Comparison of ENCODE assay signal across 29 cellular contexts in genomic region chr15:48426047-48426446, GRCh38.
"Had no signal": no experiment of that assay in that cellular context is flagged by ENCODE, and none has a peak within 500 bp of the region (broad histone marks: within the 10 kb centered on the region; RNA-seq: fewer than 3 reads in every experiment).

No MANE protein-coding gene starts in this region.

- ATAC-seq: activated naive CD4-positive, alpha-beta T cell treated with anti-CD3 and anti-CD28 coated beads, Interleukin-2, amount 50 U/mL, for 72 hours; activated T-cell treated with anti-CD3 and anti-CD28 coated beads, Interleukin-2, amount 50 U/mL, for 72 hours; esophagus mucosa; heart right ventricle; left lobe of liver; lower lobe of right lung; mucosa of descending colon; natural killer cell treated with Interleukin-12 subunit alpha and Interleukin-12 subunit beta and Interleukin-15 and Interleukin-18, amount 100 ng/mL, for 72 hours; right lobe of liver; upper lobe of right lung had no signal

- H3K27me3 Mint-ChIP-seq: dendritic cell treated with granulocyte-macrophage colony-stimulating factor and Interleukin-4, amounts not matched to agents 40 ng/mL and 50 ng/mL, for 4 days; natural killer cell treated with Interleukin-12 subunit alpha and Interleukin-12 subunit beta and Interleukin-15 and Interleukin-18, amount 100 ng/mL, for 72 hours; progenitor cell of endocrine pancreas; stimulated activated naive CD8-positive, alpha-beta T cell treated with anti-CD3 and anti-CD28 coated beads, Interleukin-15, Interleukin-2, amounts not matched to agents 100 ng/mL and 50 ng/mL, for 24 hours had no signal

- DNase-seq: activated CD4-positive, alpha-beta T cell treated with anti-CD3 and anti-CD28 coated beads for 4 hours; activated CD4-positive, alpha-beta T cell treated with anti-CD3 and anti-CD28 coated beads, Interleukin-2, amount 50 U/mL, for 4 hours; activated naive CD4-positive, alpha-beta T cell; activated T-cell treated with anti-CD3 and anti-CD28 coated beads for 4 hours; activated T-cell treated with anti-CD3 and anti-CD28 coated beads, Interleukin-2, amount 50 U/mL, for 72 hours; central memory CD4-positive, alpha-beta T cell; endodermal cell; foreskin melanocyte; heart right ventricle; kidney glomerular epithelial cell; lower lobe of right lung; mesendoderm; mucosa of descending colon; ovary; right lobe of liver; stimulated activated CD4-positive, alpha-beta T cell treated with anti-CD3 and anti-CD28 coated beads, Interleukin-12 subunit alpha, Interleukin-12 subunit beta, amount 100 ng/mL, for 4 hours; stimulated activated CD4-positive, alpha-beta T cell treated with anti-CD3 and anti-CD28 coated beads, Interleukin-4, amount 100 ng/mL, for 1 hour; thyroid gland; upper lobe of right lung had no signal

- H3K27ac ChIP-seq: breast epithelium, heart right ventricle, lower lobe of right lung, ovary, right lobe of liver, thyroid gland, upper lobe of right lung, VCaP had no signal

- H3K4me3 Mint-ChIP-seq: activated T-cell treated with anti-CD3 and anti-CD28 coated beads, Interleukin-2, amount 50 U/mL, for 72 hours; dendritic cell treated with granulocyte-macrophage colony-stimulating factor and Interleukin-4, amounts not matched to agents 40 ng/mL and 50 ng/mL, for 4 days; endodermal cell; natural killer cell treated with Interleukin-12 subunit alpha and Interleukin-12 subunit beta and Interleukin-15 and Interleukin-18, amount 100 ng/mL, for 72 hours; stimulated activated naive CD8-positive, alpha-beta T cell treated with anti-CD3 and anti-CD28 coated beads, Interleukin-15, Interleukin-2, amounts not matched to agents 100 ng/mL and 50 ng/mL, for 24 hours had no signal

- H3K4me1 ChIP-seq: breast epithelium, heart right ventricle, lower lobe of right lung, right lobe of liver, thyroid gland had no signal

- H3K36me3 Mint-ChIP-seq: activated naive CD4-positive, alpha-beta T cell treated with anti-CD3 and anti-CD28 coated beads, Interleukin-2, amount 50 U/mL, for 72 hours; natural killer cell treated with Interleukin-12 subunit alpha and Interleukin-12 subunit beta and Interleukin-15 and Interleukin-18, amount 100 ng/mL, for 72 hours had no signal

- H3K27ac Mint-ChIP-seq: activated naive CD4-positive, alpha-beta T cell treated with anti-CD3 and anti-CD28 coated beads, Interleukin-2, amount 50 U/mL, for 72 hours; activated T-cell treated with anti-CD3 and anti-CD28 coated beads, Interleukin-2, amount 50 U/mL, for 72 hours; dendritic cell treated with granulocyte-macrophage colony-stimulating factor and Interleukin-4, amounts not matched to agents 40 ng/mL and 50 ng/mL, for 4 days; endodermal cell; natural killer cell treated with Interleukin-12 subunit alpha and Interleukin-12 subunit beta and Interleukin-15 and Interleukin-18, amount 100 ng/mL, for 72 hours; progenitor cell of endocrine pancreas; stimulated activated naive CD8-positive, alpha-beta T cell treated with anti-CD3 and anti-CD28 coated beads, Interleukin-15, Interleukin-2, amounts not matched to agents 100 ng/mL and 50 ng/mL, for 24 hours had no signal

- H3K27me3 ChIP-seq: breast epithelium, heart right ventricle, ovary, right lobe of liver, thyroid gland, upper lobe of right lung had no signal

- H3K4me3 ChIP-seq: breast epithelium, heart right ventricle, lower lobe of right lung, mucosa of descending colon, ovary, right lobe of liver, skin epidermis, thyroid gland, upper lobe of right lung had no signal

- H3K9me3 Mint-ChIP-seq: activated naive CD4-positive, alpha-beta T cell treated with anti-CD3 and anti-CD28 coated beads, Interleukin-2, amount 50 U/mL, for 72 hours; activated T-cell treated with anti-CD3 and anti-CD28 coated beads, Interleukin-2, amount 50 U/mL, for 72 hours; dendritic cell treated with granulocyte-macrophage colony-stimulating factor and Interleukin-4, amounts not matched to agents 40 ng/mL and 50 ng/mL, for 4 days; endodermal cell; natural killer cell treated with Interleukin-12 subunit alpha and Interleukin-12 subunit beta and Interleukin-15 and Interleukin-18, amount 100 ng/mL, for 72 hours; stimulated activated naive CD8-positive, alpha-beta T cell treated with anti-CD3 and anti-CD28 coated beads, Interleukin-15, Interleukin-2, amounts not matched to agents 100 ng/mL and 50 ng/mL, for 24 hours had no signal

- H3K9me3 ChIP-seq: breast epithelium, heart right ventricle, lower lobe of right lung, mucosa of descending colon, ovary, right lobe of liver, thyroid gland, upper lobe of right lung had no signal

- H3K36me3 ChIP-seq: right lobe of liver had no signal
